ENCODE assay signal across 18 cellular contexts in genomic region chr2:36783276-36783675, GRCh38.
DNase-seq lines count a peak whose midpoint lies in the region; ATAC-seq and TF ChIP-seq lines count a peak whose summit lies in the region.
"Had no signal": no experiment of that assay in that cellular context is flagged by ENCODE, and none has a peak within 500 bp of the region (broad histone marks: within the 10 kb centered on the region; RNA-seq: fewer than 3 reads in every experiment).

No MANE protein-coding gene starts in this region.

- no peak overlapping the region for H3K27ac Mint-ChIP-seq in osteocyte (ENCODE audit: unreplicated experiment)
- H3K27ac Mint-ChIP-seq: CD4-positive, CD25-positive, alpha-beta regulatory T cell had no signal

- H3K9me3 ChIP-seq in A673 (ENCODE audit: low read depth, low read length, poor library complexity, severe bottlenecking) (no peaks in the 10 kb centered on the region), Panc1 (ENCODE audit: control insufficient read depth, insufficient read depth, low read depth, low read length) (no peaks in the 10 kb centered on the region), hepatocyte (ENCODE audit: low read depth) (no peaks in the 10 kb centered on the region), mucosa of descending colon (no peaks in the 10 kb centered on the region), esophagus squamous epithelium (no peaks in the 10 kb centered on the region)
- H3K9me3 ChIP-seq: BLaER1 treated with 17β-estradiol and CSF1 and Interleukin-3, amounts not matched to agents 10 nM and 100 nM had no signal

- peak; percentile 28 for DNase-seq in A673 (ENCODE audit: low spot score)
- no peak for DNase-seq in Panc1 (ENCODE audit: low read depth, low spot score)
- DNase-seq in hepatocyte (ENCODE audit: low spot score), result peak; percentile 10
- DNase-seq in mucosa of descending colon, result no peak
- no peak for DNase-seq in NCI-H2171 (lab: John Stamatoyannopoulos, UW)
- no peak for DNase-seq in esophagus squamous epithelium (lab: John Stamatoyannopoulos, UW)
- DNase-seq in HuH-7 (ENCODE audit: low spot score), result no peak
- DNase-seq in osteocyte (ENCODE audit: extremely low spot score, unreplicated experiment), result no peak
- DNase-seq: 8988T; ACHN; Calu3; CD4-positive, CD25-positive, alpha-beta regulatory T cell; DMS 273 treated with DMSO at 0.1 percent for 48 hours; GM23248 had no signal

- POLR2A ChIA-PET in A673 (lab: Charles Lee; ENCODE audit: low non-redundant PET), result no interaction called here
- POLR2A ChIA-PET in Panc1 (lab: Charles Lee), result no interaction called here

- no peaks in the 10 kb centered on the region for H3K79me2 ChIP-seq in hepatocyte

- H3K4me3 ChIP-seq in A673 (ENCODE audit: low read depth, low read length, poor library complexity, severe bottlenecking) (no peak overlapping the region), Panc1 (ENCODE audit: low read depth in 2 of 2, low read length in 2 of 2) (no peak overlapping the region), hepatocyte (no peak overlapping the region), mucosa of descending colon (no peak overlapping the region), esophagus squamous epithelium (no peak overlapping the region)
- H3K4me3 ChIP-seq: BLaER1 treated with 17β-estradiol and CSF1 and Interleukin-3, amounts not matched to agents 10 nM and 100 nM; GM12878; GM23248 had no signal

- WGBS in hepatocyte (ENCODE audit: low lambda C conversion rate, missing lambda C conversion rate), result 46% methylated on average over 3 of the region's 3 CpGs
- WGBS in esophagus squamous epithelium, 2 donors, result 49 to 50% methylated on average over 3 of the region's 3 CpGs

- no peak for ATAC-seq in Panc1
- ATAC-seq in mucosa of descending colon, result peak; percentile 26
- ATAC-seq: GM12878, HCT116, HepG2 had no signal

- in situ Hi-C loops in Panc1 (cut with HindIII; ENCODE audit: low pct_unique_long_range_greater_than_20kb, low sequenced_read_pairs), result no loop called here

- no peak overlapping the region for H3K27ac ChIP-seq in A673 (ENCODE audit: low read depth, low read length, poor library complexity, severe bottlenecking)
- H3K27ac ChIP-seq in Panc1 (ENCODE audit: low read length), result peak overlapping the region; percentile 44; the same call in 1 of the 2 replicates
- H3K27ac ChIP-seq in hepatocyte, result no peak overlapping the region
- H3K27ac ChIP-seq in esophagus squamous epithelium, result no peak overlapping the region
- H3K27ac ChIP-seq: BLaER1 treated with 17β-estradiol and CSF1 and Interleukin-3, amounts not matched to agents 10 nM and 100 nM; GM23248 had no signal

- H3K9me3 Mint-ChIP-seq in osteocyte (ENCODE audit: unreplicated experiment), result no peaks in the 10 kb centered on the region
- H3K9me3 Mint-ChIP-seq: CD4-positive, CD25-positive, alpha-beta regulatory T cell had no signal

- BruUV-seq in A673 (replicated peaks; lab: Mats Ljungman, UMichigan) (no TSS peak), Panc1 (replicated peaks; lab: Mats Ljungman, UMichigan) (no TSS peak)

- H3K4me1 ChIP-seq in A673 (ENCODE audit: insufficient read depth, low read length, poor library complexity, severe bottlenecking) (peaks cover 12% of the 10 kb centered on the region), Panc1 (ENCODE audit: control insufficient read depth, insufficient read depth, low read length) (peaks cover 2% of the 10 kb centered on the region; the same call in 1 of the 2 replicates), hepatocyte (ENCODE audit: insufficient read depth) (no peaks in the 10 kb centered on the region), mucosa of descending colon (ENCODE audit: low read depth) (peaks cover 4% of the 10 kb centered on the region), esophagus squamous epithelium (peaks cover 0 to 12% (median 4%) of the 10 kb centered on the region in 3 donors)

- H3K4me1 Mint-ChIP-seq in osteocyte (ENCODE audit: unreplicated experiment), result peaks cover 6% of the 10 kb centered on the region

- TF ChIP-seq CTCF in A673 (conservative IDR thresholded peaks at IDR 0.05; ENCODE audit: low read depth, low read length), result no peak
- no peak for TF ChIP-seq CTCF in Panc1 (IDR thresholded peaks at IDR 0.05)
- TF ChIP-seq CTCF in hepatocyte (IDR thresholded peaks at IDR 0.05; ENCODE audit: poor library complexity), result no peak
- TF ChIP-seq CTCF in mucosa of descending colon (IDR thresholded peaks at IDR 0.05), result no peak
- TF ChIP-seq CTCF in esophagus squamous epithelium (IDR thresholded peaks at IDR 0.05), result no peak
- no peak for TF ChIP-seq CTCF in osteocyte (IDR thresholded peaks at IDR 0.05)

- H4K20me1 ChIP-seq in hepatocyte (ENCODE audit: insufficient read depth, poor library complexity, severe bottlenecking), result no peaks in the 10 kb centered on the region
- H4K20me1 ChIP-seq: BLaER1 treated with 17β-estradiol and CSF1 and Interleukin-3, amounts not matched to agents 10 nM and 100 nM had no signal

- H3K36me3 Mint-ChIP-seq in osteocyte (ENCODE audit: unreplicated experiment), result no peaks in the 10 kb centered on the region
- H3K36me3 Mint-ChIP-seq: CD4-positive, CD25-positive, alpha-beta regulatory T cell had no signal

- CTCF ChIA-PET in A673 (lab: Charles Lee), result interaction anchor here (0.6 to 0.7 kb wide), 2 partner anchors 133 to 370 kb away, joined by 3 to 5 read pairs; no protein-coding TSS in a partner anchor
- CTCF ChIA-PET in Panc1 (lab: Charles Lee), result no interaction called here

- no peaks in the 10 kb centered on the region for H3K27me3 ChIP-seq in A673 (replicated peaks; ENCODE audit: insufficient read depth, low read depth, low read length, poor library complexity)
- no peaks in the 10 kb centered on the region for H3K27me3 ChIP-seq in Panc1 (ENCODE audit: control insufficient read depth, insufficient read depth, low read length)
- no peaks in the 10 kb centered on the region for H3K27me3 ChIP-seq in hepatocyte
- H3K27me3 ChIP-seq in esophagus squamous epithelium, result no peaks in the 10 kb centered on the region
- H3K27me3 ChIP-seq: BLaER1 treated with 17β-estradiol and CSF1 and Interleukin-3, amounts not matched to agents 10 nM and 100 nM had no signal

- no peak overlapping the region for H3K4me3 Mint-ChIP-seq in osteocyte (ENCODE audit: unreplicated experiment)
- H3K4me3 Mint-ChIP-seq: CD4-positive, CD25-positive, alpha-beta regulatory T cell had no signal

- H3K9me2 ChIP-seq in hepatocyte (replicated peaks; ENCODE audit: insufficient read depth), result no peaks in the 10 kb centered on the region

- H3K36me3 ChIP-seq in A673 (ENCODE audit: insufficient read depth, low read length, poor library complexity, severe bottlenecking) (no peaks in the 10 kb centered on the region), Panc1 (ENCODE audit: control insufficient read depth, insufficient read depth, low read length) (no peaks in the 10 kb centered on the region), hepatocyte (replicated peaks; ENCODE audit: insufficient read depth, low read depth) (no peaks in the 10 kb centered on the region), mucosa of descending colon (ENCODE audit: low read depth) (no peaks in the 10 kb centered on the region), esophagus squamous epithelium (no peaks in the 10 kb centered on the region)
- H3K36me3 ChIP-seq: BLaER1 treated with 17β-estradiol and CSF1 and Interleukin-3, amounts not matched to agents 10 nM and 100 nM had no signal

- intact Hi-C loops in A673 (cut with micrococcal nuclease; ENCODE audit: unreplicated experiment), result loop anchor here (2.0 to 10.0 kb wide), 4 partner anchors 132 to 431 kb away; no protein-coding TSS in a partner anchor
- intact Hi-C loops in Panc1 (cut with micrococcal nuclease; ENCODE audit: unreplicated experiment), result loop anchor here (5.0 to 10.0 kb wide), 3 partner anchors 218 to 908 kb away; no protein-coding TSS in a partner anchor
- intact Hi-C loops in mucosa of descending colon (cut with DNase I, micrococcal nuclease), result no loop called here
- intact Hi-C loops in esophagus squamous epithelium (cut with DNase I), result loop anchor here (10.0 kb wide), 1 partner anchor 222 kb away; no protein-coding TSS in a partner anchor

- no peak overlapping the region for H3K4me2 ChIP-seq in hepatocyte

- no peak for TF ChIP-seq POLR2A in esophagus squamous epithelium (IDR thresholded peaks at IDR 0.05)

- H2AFZ ChIP-seq in hepatocyte, result no peak overlapping the region

- no peaks in the 10 kb centered on the region for H3K27me3 Mint-ChIP-seq in osteocyte (ENCODE audit: unreplicated experiment)

Comparison
In these comparisons a context has a peak if more than half of its experiments do, and no peak if none do; other contexts are left out.
1. DNase-seq: peak in A673 (single experiment) and hepatocyte (single experiment); none in Panc1 (single experiment), mucosa of descending colon (0 of 3), NCI-H2171 (single experiment), esophagus squamous epithelium (single experiment), HuH-7 (single experiment) and osteocyte (single experiment).
2. intact Hi-C loops: an anchor here in A673 (2.0 to 10.0 kb wide), Panc1 (5.0 to 10.0 kb wide) and esophagus squamous epithelium (10.0 kb wide); none called in mucosa of descending colon.